In the genomic region with DNA sequence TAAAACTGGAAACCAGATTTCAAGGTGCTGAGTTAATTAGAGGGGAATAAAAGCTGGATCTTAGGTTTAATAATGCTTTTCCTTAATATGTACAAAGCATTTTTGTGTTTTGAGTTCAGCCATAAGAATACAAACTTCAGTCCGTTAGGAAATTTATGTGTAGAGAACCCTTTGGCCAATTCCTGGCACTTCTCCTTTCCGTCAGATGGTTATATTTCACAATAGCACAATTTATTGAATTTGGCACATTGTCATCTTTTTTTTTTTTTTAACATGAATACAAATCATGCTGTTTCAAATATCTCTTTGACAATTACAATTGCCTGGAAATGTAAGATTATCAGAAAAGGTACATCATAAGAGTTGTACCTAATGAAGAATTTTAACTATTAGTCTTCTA, we compare ENCODE assay signal across 20 cellular contexts. TPM values are rescaled to one million over a fixed set of nuclear protein-coding genes. Genes with fewer than 3 reads are reported as not detected.
A peak's percentile ranks its signal among the peaks of the same experiment; 100 is the strongest.
DNase-seq lines count a peak whose midpoint lies in the region; FAIRE-seq and TF ChIP-seq lines count a peak whose summit lies in the region.
"Had no signal": no experiment of that assay in that cellular context is flagged by ENCODE, and none has a peak within 500 bp of the region (broad histone marks: within the 10 kb centered on the region; RNA-seq: fewer than 3 reads in every experiment).

No MANE protein-coding gene starts in this region.

- no peak overlapping the region for H3K4me3 Mint-ChIP-seq in progenitor cell of endocrine pancreas (ENCODE audit: low read depth)
- H3K4me3 Mint-ChIP-seq: activated B cell treated with CpG ODN at 0.5 μM for 24 hours; central memory CD8-positive, alpha-beta T cell; HFFc6; T-helper 17 cell had no signal

- no peaks in the 10 kb centered on the region for H3K27me3 Mint-ChIP-seq in progenitor cell of endocrine pancreas
- H3K27me3 Mint-ChIP-seq: activated B cell treated with CpG ODN at 0.5 μM for 24 hours; central memory CD8-positive, alpha-beta T cell; T-helper 17 cell had no signal

- TF ChIP-seq CTCF in choroid plexus epithelial cell (conservative IDR thresholded peaks at IDR 0.05; ENCODE audit: low read depth, low read length) (no peak), kidney (IDR thresholded peaks at IDR 0.05; ENCODE audit: borderline replicate concordance, extremely low read depth, insufficient read depth) (no peak), progenitor cell of endocrine pancreas (IDR thresholded peaks at IDR 0.05; ENCODE audit: unreplicated experiment) (no peak)

- no peak overlapping the region for H3K27ac ChIP-seq in kidney (ENCODE audit: low read depth in 2 of 2, low read length in 2 of 2)
- H3K27ac ChIP-seq: adrenal gland, C4-2B, hepatocyte had no signal

- no peaks in the 10 kb centered on the region for H3K4me1 ChIP-seq in kidney (ENCODE audit: control insufficient read depth in 1 of 2, insufficient read depth in 1 of 2, low read depth in 1 of 2, low read length in 2 of 2)

- H3K4me3 ChIP-seq in choroid plexus epithelial cell (ENCODE audit: low read depth, low read length) (no peak overlapping the region), kidney (ENCODE audit: low read length in 2 of 2) (no peak overlapping the region)
- H3K4me3 ChIP-seq: adrenal gland, hepatocyte, tibial nerve had no signal

- peaks cover 19% of the 10 kb centered on the region for H3K9me3 Mint-ChIP-seq in progenitor cell of endocrine pancreas (ENCODE audit: low read depth)
- H3K9me3 Mint-ChIP-seq: central memory CD8-positive, alpha-beta T cell had no signal

- H3K36me3 Mint-ChIP-seq in progenitor cell of endocrine pancreas (ENCODE audit: insufficient read depth), result no peaks in the 10 kb centered on the region

- H3K4me1 Mint-ChIP-seq in progenitor cell of endocrine pancreas (ENCODE audit: low read depth), result no peaks in the 10 kb centered on the region
- H3K4me1 Mint-ChIP-seq: activated B cell treated with CpG ODN at 0.5 μM for 24 hours; central memory CD8-positive, alpha-beta T cell; T-helper 17 cell had no signal

- no peak overlapping the region for H3K9ac ChIP-seq in kidney (ENCODE audit: low read length in 2 of 2)

- H3K36me3 ChIP-seq in kidney (ENCODE audit: control insufficient read depth in 1 of 2, insufficient read depth in 2 of 2, low read length in 2 of 2), result no peaks in the 10 kb centered on the region
- H3K36me3 ChIP-seq: adrenal gland, tibial nerve had no signal

- peak; percentile 47 for FAIRE-seq in kidney (lab: Jason Lieb, UNC)

- H3K9me3 ChIP-seq in kidney (ENCODE audit: control insufficient read depth in 1 of 2, low read length in 2 of 2), result peaks cover 0 to 2% of the 10 kb centered on the region in 2 donors
- H3K9me3 ChIP-seq: adrenal gland, tibial nerve had no signal

- intact Hi-C loops in kidney (cut with DNase I), result no loop called here

- DNase-seq in SIG-M5 treated with dmso at 0.1 percent for 504 hours (lab: John Stamatoyannopoulos, UW; ENCODE audit: unreplicated experiment) (peak; percentile 44), SIG-M5 (lab: John Stamatoyannopoulos, UW) (no peak), choroid plexus epithelial cell (ENCODE audit: low read depth) (peak; percentile 67), kidney (no peak), progenitor cell of endocrine pancreas (ENCODE audit: low spot score, unreplicated experiment) (no peak), cerebellar nuclear complex (lab: John Stamatoyannopoulos, UW) (no peak)
- no peak for DNase-seq in stimulated activated CD4-positive, alpha-beta T cell treated with anti-CD3 and anti-CD28 coated beads, Interleukin-1b, Interleukin-23, amount 100 ng/mL, for 48 hours
- DNase-seq in activated CD4-positive, CD25-positive, alpha-beta regulatory T cell (lab: John Stamatoyannopoulos, UW), result no peak
- DNase-seq: activated B cell treated with CpG ODN at 0.5 μM for 24 hours, DMS79, HFFc6, NCI-H1092, NCI-H2107, small intestine, T-helper 17 cell had no signal

- H3K27ac Mint-ChIP-seq in progenitor cell of endocrine pancreas, result no peak overlapping the region
- H3K27ac Mint-ChIP-seq: activated B cell treated with CpG ODN at 0.5 μM for 24 hours, HFFc6, T-helper 17 cell had no signal

RNA-seq across cellular contexts. Expression of gene DDHD1, which starts 56.2 kb away (rescaled TPM):
- total RNA-seq in kidney, result 11.9 TPM
- 2.1 TPM for polyA plus RNA-seq in kidney (ENCODE audit: insufficient read depth, low read depth, low replicate concordance)
- total RNA-seq in progenitor cell of endocrine pancreas, result 23.0 and 23.6 TPM in 2 replicates

Comparison
In these comparisons a context has a peak if more than half of its experiments do, and no peak if none do; other contexts are left out.
1. DNase-seq: peak in SIG-M5 treated with dmso at 0.1 percent for 504 hours (single experiment) and choroid plexus epithelial cell (single experiment); none in SIG-M5 (single experiment), kidney (single experiment), progenitor cell of endocrine pancreas (single experiment), cerebellar nuclear complex (0 of 2), stimulated activated CD4-positive, alpha-beta T cell treated with anti-CD3 and anti-CD28 coated beads, Interleukin-1b, Interleukin-23, amount 100 ng/mL, for 48 hours (single experiment) and activated CD4-positive, CD25-positive, alpha-beta regulatory T cell (0 of 4).